In the genomic region with DNA sequence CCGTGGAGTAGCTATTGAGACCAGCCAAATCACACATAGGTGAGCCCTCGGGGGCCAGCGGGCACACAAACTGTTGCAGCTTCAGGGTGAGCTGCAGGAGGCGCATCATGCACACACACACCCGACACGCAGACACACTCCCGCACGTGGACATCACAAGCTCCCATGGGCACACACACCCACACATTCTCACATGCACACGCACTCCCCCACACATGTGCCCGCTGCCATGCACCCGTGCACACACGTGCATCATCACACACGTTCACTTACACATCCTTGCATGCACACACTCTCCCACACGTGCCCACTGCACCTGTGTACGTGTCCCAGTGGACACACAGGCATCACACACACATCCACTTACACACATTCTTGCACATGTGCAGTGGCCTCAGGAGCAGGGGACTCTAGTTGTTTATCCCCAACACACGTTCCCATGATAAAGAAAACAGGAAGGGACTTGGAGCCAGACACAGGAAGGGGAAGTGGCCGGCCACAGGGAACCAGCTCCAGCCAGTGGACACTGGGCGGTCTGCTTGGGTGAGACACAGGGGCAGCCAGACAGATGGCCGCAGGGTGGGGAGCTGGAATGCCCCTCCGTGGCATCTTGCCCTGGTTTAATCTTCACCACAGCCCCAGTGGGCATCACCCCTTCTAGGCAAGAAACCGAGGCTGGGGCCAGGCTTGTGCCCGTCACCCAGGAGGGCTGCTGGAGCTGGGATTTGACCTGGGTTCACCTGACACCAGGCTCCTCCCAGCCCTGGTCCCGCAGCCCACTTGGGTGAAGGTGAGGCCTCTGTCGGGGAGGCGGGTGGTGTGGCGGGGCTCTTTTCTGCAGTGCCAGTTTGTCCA, we compare ENCODE assay signal across 16 cellular contexts. TPM values are rescaled to one million over a fixed set of nuclear protein-coding genes. Genes with fewer than 3 reads are reported as not detected.
DNase-seq lines count a peak whose midpoint lies in the region; ATAC-seq, FAIRE-seq and TF ChIP-seq lines count a peak whose summit lies in the region.
"Had no signal": no experiment of that assay in that cellular context is flagged by ENCODE, and none has a peak within 500 bp of the region (broad histone marks: within the 10 kb centered on the region; RNA-seq: fewer than 3 reads in every experiment).

No MANE protein-coding gene starts in this region.

- no peaks in the 10 kb centered on the region for H3K9me1 ChIP-seq in K562 (ENCODE audit: control insufficient read depth, insufficient read depth, low read length)

- TF ChIP-seq RAD21 in K562 (CRISPR knock-in tag; conservative IDR thresholded peaks at IDR 0.05 in 1 of 2, IDR thresholded peaks at IDR 0.05 in 1 of 2): no peak

- no peaks in the 10 kb centered on the region for H3K79me1 ChIP-seq in H9 (ENCODE audit: insufficient read depth, low read depth, low read length, poor library complexity, severe bottlenecking)

- no peak overlapping the region for H2BK120ac ChIP-seq in H9 (ENCODE audit: low read depth, low read length, poor library complexity, severe bottlenecking)

- peak; percentile 24 for DNase-seq in H9
- no peak for DNase-seq in K562 (ENCODE audit: extremely low read depth in 1 of 4, low spot score in 3 of 4)
- DNase-seq in islet precursor cell: peak; percentile 57
- peak in 5 of 6 donors; percentile 4 to 70 (median 38) for DNase-seq in pancreas
- no peak for DNase-seq in stimulated activated CD4-positive, alpha-beta T cell treated with anti-CD3 and anti-CD28 coated beads, Interleukin-4, amount 100 ng/mL, for 24 hours
- DNase-seq in dedifferentiated amniotic fluid mesenchymal stem cell (ENCODE audit: extremely low spot score): no peak
- DNase-seq: CD4-positive, CD25-positive, alpha-beta regulatory T cell; immature natural killer cell; MM.1S; NCI-H510A; stimulated activated CD4-positive, alpha-beta T cell treated with anti-CD3 and anti-CD28 coated beads, Interleukin-2, amount 100 ng/mL, for 24 hours; stimulated activated naive CD8-positive, alpha-beta T cell treated with anti-CD3 and anti-CD28 coated beads, Interleukin-15, Interleukin-2, amounts not matched to agents 100 U/mL and 50 U/mL, for 24 hours had no signal

- H3K23me2 ChIP-seq in H9 (ENCODE audit: insufficient read length, low read depth, low read length, poor library complexity, severe bottlenecking): peaks cover 4% of the 10 kb centered on the region

- H3K36me3 ChIP-seq in K562 (ENCODE audit: control insufficient read depth, insufficient read depth, low read length) (no peaks in the 10 kb centered on the region), pancreas (no peaks in the 10 kb centered on the region)

- H3K27me3 ChIP-seq in H9 (ENCODE audit: insufficient read depth, low read length) (no peaks in the 10 kb centered on the region), K562 (ENCODE audit: control insufficient read depth in 2 of 2, insufficient read depth in 2 of 2, low read length in 2 of 2) (peaks cover 6 to 71% of the 10 kb centered on the region in 2 experiments; a peak in 4 of 5 replicates), pancreas (no peaks in the 10 kb centered on the region)

- no peak for TF ChIP-seq EP300 in K562 (IDR thresholded peaks at IDR 0.05; ENCODE audit: low read length)

- H2BK15ac ChIP-seq in H9 (ENCODE audit: low read depth, low read length): no peak overlapping the region

- H2BK5ac ChIP-seq in H9 (ENCODE audit: insufficient read length, low read length): no peak overlapping the region

- no peak overlapping the region for H4K91ac ChIP-seq in H9 (ENCODE audit: insufficient read length, low read depth, low read length)

- H3K27ac ChIP-seq in H9 (ENCODE audit: insufficient read length, low read depth, low read length) (no peak overlapping the region), K562 (ENCODE audit: extremely low read depth, low read depth, low read length) (no peak overlapping the region), pancreas (peak overlapping the region in 1 of 4 donors; percentile 33)
- H3K27ac ChIP-seq: HL-60 had no signal

- H3K9me3 ChIP-seq in H9 (ENCODE audit: control insufficient read depth, low read depth, low read length): no peaks in the 10 kb centered on the region
- no peaks in the 10 kb centered on the region for H3K9me3 ChIP-seq in K562 (replicated peaks; ENCODE audit: control insufficient read depth, insufficient read depth, low read depth, low read length)
- H3K9me3 ChIP-seq in pancreas: no peaks in the 10 kb centered on the region

- WGBS in H9 (ENCODE audit: extremely low coverage, insufficient read length, low lambda C conversion rate): no CpG with 5 or more reads among the region's 26 CpGs
- 4% methylated on average over 22 of the region's 26 CpGs for WGBS in K562 (ENCODE audit: insufficient coverage, low coverage, missing lambda C conversion rate)
- WGBS in pancreas, 2 donors: 81 to 85% methylated on average over 26 of the region's 26 CpGs

- H3K79me2 ChIP-seq in H9 (ENCODE audit: insufficient read depth, low read length) (no peaks in the 10 kb centered on the region), K562 (ENCODE audit: control insufficient read depth, insufficient read depth, low read length) (no peaks in the 10 kb centered on the region)

- no peak overlapping the region for H2BK20ac ChIP-seq in H9 (ENCODE audit: low read depth, low read length, poor library complexity, severe bottlenecking)

- in situ Hi-C loops in K562 (cut with MboI): no loop called here

- no peak overlapping the region for H3K56ac ChIP-seq in H9 (ENCODE audit: insufficient read length, low read depth, low read length)

- no peaks in the 10 kb centered on the region for H3K36me3 Mint-ChIP-seq in H9 (ENCODE audit: insufficient read depth in 1 of 3, low read depth in 3 of 3)
- H3K36me3 Mint-ChIP-seq: CD4-positive, CD25-positive, alpha-beta regulatory T cell; immature natural killer cell had no signal

- peaks cover 3% of the 10 kb centered on the region; the same call in 1 of the 2 replicates for H3K27me3 Mint-ChIP-seq in H9 (ENCODE audit: low read depth)

- peak overlapping the region in 1 of 3 experiments; percentile 83; a peak in 2 of 7 replicates for H3K27ac Mint-ChIP-seq in H9
- H3K27ac Mint-ChIP-seq: CD4-positive, CD25-positive, alpha-beta regulatory T cell; immature natural killer cell had no signal

- ATAC-seq in K562 (0 out of 3 replicates have a peak, but pooled peaks have one; percentile 12), pancreas (no peak), HG03139 (IDR thresholded peaks at IDR 0.05; ENCODE audit: unreplicated experiment) (no peak), HG02798 (IDR thresholded peaks at IDR 0.05; ENCODE audit: poor library complexity, unreplicated experiment) (no peak)
- ATAC-seq: stimulated activated naive CD8-positive, alpha-beta T cell treated with anti-CD3 and anti-CD28 coated beads, Interleukin-15, Interleukin-2, amounts not matched to agents 100 U/mL and 50 U/mL, for 24 hours had no signal

- BruUV-seq in K562 (replicated peaks; lab: Mats Ljungman, UMichigan): no TSS peak

- no peak overlapping the region for H3K4me2 ChIP-seq in H9 (ENCODE audit: insufficient read depth, insufficient read length, low read length)
- H3K4me2 ChIP-seq in K562 (ENCODE audit: insufficient read depth, low read length): no peak overlapping the region

- H4K20me1 ChIP-seq in H9 (ENCODE audit: control insufficient read depth, insufficient read depth, insufficient read length) (no peaks in the 10 kb centered on the region), K562 (replicated peaks; ENCODE audit: control insufficient read depth, insufficient read depth, low read length) (no peaks in the 10 kb centered on the region; the same call in 1 of the 2 replicates)

- H3K4ac ChIP-seq in H9 (ENCODE audit: low read depth, low read length): no peak overlapping the region

- intact Hi-C loops in K562 (cut with micrococcal nuclease): no loop called here
- intact Hi-C loops in pancreas (cut with DNase I): loop anchor here in 1 of 3 donors (5.0 kb wide), 1 partner anchor 149 kb away; no protein-coding TSS in a partner anchor

- H2AFZ ChIP-seq in H9 (ENCODE audit: low read length) (no peak overlapping the region), K562 (ENCODE audit: low read depth, low read length) (no peak overlapping the region)

- no peaks in the 10 kb centered on the region; a peak in 2 of 5 replicates for H3K9me3 Mint-ChIP-seq in H9
- H3K9me3 Mint-ChIP-seq: central memory CD8-positive, alpha-beta T cell; immature natural killer cell had no signal

- H3K4me1 ChIP-seq in H9 (ENCODE audit: insufficient read depth, low read length) (no peaks in the 10 kb centered on the region), K562 (replicated peaks in 1 of 2; ENCODE audit: control insufficient read depth in 2 of 2, insufficient read depth in 2 of 2, low read length in 2 of 2) (peaks cover 0 to 33% of the 10 kb centered on the region in 2 experiments; a peak in 2 of 5 replicates), pancreas (peaks cover 0 to 14% (median 0%) of the 10 kb centered on the region in 3 donors)

- H3K4me3 Mint-ChIP-seq in H9: no peak overlapping the region
- H3K4me3 Mint-ChIP-seq: CD4-positive, CD25-positive, alpha-beta regulatory T cell; central memory CD8-positive, alpha-beta T cell; immature natural killer cell had no signal

- H3T11ph ChIP-seq in H9 (ENCODE audit: low read length): no peak overlapping the region

- POLR2A ChIA-PET in K562 (lab: Yijun Ruan, JAX): interaction anchor here (0.6 kb wide), 1 partner anchor 67 kb away, joined by 3 read pairs; no protein-coding TSS in a partner anchor

- no peak for FAIRE-seq in K562 (lab: Jason Lieb, UNC)
- no peak for FAIRE-seq in pancreas (lab: Jason Lieb, UNC)

- H3K4me1 Mint-ChIP-seq in H9: peaks cover 4 to 20% of the 10 kb centered on the region in 2 experiments; a peak in 3 of 4 replicates
- H3K4me1 Mint-ChIP-seq: central memory CD8-positive, alpha-beta T cell; immature natural killer cell had no signal

- H3K23ac ChIP-seq in H9 (ENCODE audit: insufficient read length, low read depth, low read length): no peak overlapping the region

- TF ChIP-seq CTCF in H9 (conservative IDR thresholded peaks at IDR 0.05): no peak
- no peak for TF ChIP-seq CTCF in K562 (IDR thresholded peaks at IDR 0.05 in 2 of 3, conservative IDR thresholded peaks at IDR 0.05 in 1 of 3; ENCODE audit: insufficient read depth in 2 of 3, low read depth in 1 of 3, low read length in 3 of 3)
- TF ChIP-seq CTCF in pancreas (IDR thresholded peaks at IDR 0.05): no peak

- no peak overlapping the region for H4K8ac ChIP-seq in H9 (replicated peaks; ENCODE audit: insufficient read length, low read depth, low read length)

- no peak overlapping the region; the same call in 1 of the 2 replicates for H3K14ac ChIP-seq in H9 (ENCODE audit: insufficient read depth, low read length)

- no peak overlapping the region for H2AK5ac ChIP-seq in H9 (ENCODE audit: insufficient read length, low read length)

- H3K18ac ChIP-seq in H9 (ENCODE audit: insufficient read length, low read depth, low read length): no peak overlapping the region

- no peak overlapping the region for H3K4me3 ChIP-seq in K562
- H3K4me3 ChIP-seq in pancreas: no peak overlapping the region

- no peak overlapping the region for H4K5ac ChIP-seq in H9 (ENCODE audit: insufficient read length, low read depth, low read length)

- H3K9ac ChIP-seq in H9 (ENCODE audit: extremely low read depth, insufficient read length, low read length) (no peak overlapping the region), K562 (ENCODE audit: insufficient read depth in 1 of 2, low read depth in 2 of 2, low read length in 2 of 2) (no peak overlapping the region)

- CTCF ChIA-PET in K562 (lab: Yijun Ruan, JAX; ENCODE audit: low intra/inter-chr PET ratio): no interaction called here

- TF ChIP-seq POLR2A in K562 (conservative IDR thresholded peaks at IDR 0.05): no peak

- no peak overlapping the region for H2BK12ac ChIP-seq in H9 (ENCODE audit: insufficient read length, low read depth, low read length)

RNA-seq across cellular contexts. Expression of a gene that starts 49.7 kb away (rescaled TPM):
- total RNA-seq in H9 (2021) (0.59 and 0.75 TPM in 2 replicates), K562 (2014; rRNA removed) (not detected in 2 replicates), K562 (2014; rRNA removed; fragmentation: Illumina TruSeq; extraction: Trizol) (not detected in 2 replicates), K562 (2015; rRNA removed; fragmentation: Illumina TruSeq; extraction: Trizol) (not detected in 2 replicates), K562 (2021) (not detected in 2 replicates), pancreas (1 to 10 TPM; 1.0 to 2.1 (median 1.7) TPM)
- not detected in 2 replicates for total RNA-seq in K562 (2011; cell fraction: chromatin; rRNA removed; ENCODE audit: low replicate concordance)
- not detected in 2 replicates for total RNA-seq in K562 (2011; cell fraction: nucleolus; rRNA removed)
- total RNA-seq in K562 (2011; cell fraction: nucleoplasm; rRNA removed): not detected in 2 replicates
- polyA plus RNA-seq in K562 (2011; rRNA removed) (not detected in 2 replicates), K562 (2014; fragmentation: Illumina TruSeq; extraction: Trizol) (not detected in 2 replicates), K562 (2014; fragmentation: Nextera tagmentation; extraction: Ambion mirVana) (not detected), K562 (2014; rRNA removed) (0.05 TPM in 1 of 2 replicates, not detected in the other), pancreas (1 to 10 TPM; 3.5 to 5.2 TPM)
- not detected in 2 replicates for polyA plus RNA-seq in K562 (2011; cell fraction: cytosol; rRNA removed)
- polyA plus RNA-seq in K562 (2011; cell fraction: nucleus; rRNA removed): 0.04 and 0.06 TPM in 2 replicates
- polyA plus RNA-seq in K562 (2012): not detected in 2 replicates
- not detected in 2 replicates for polyA minus RNA-seq in K562 (2011; rRNA and poly(A)+ RNA removed)
- not detected in 2 replicates for polyA minus RNA-seq in K562 (2011; cell fraction: cytosol; rRNA and poly(A)+ RNA removed)
- polyA minus RNA-seq in K562 (2011; cell fraction: nucleus; rRNA and poly(A)+ RNA removed): not detected in 2 replicates
- total RNA-seq: CD4-positive, CD25-positive, alpha-beta regulatory T cell had no signal
- polyA plus RNA-seq: CD4-positive, CD25-positive, alpha-beta regulatory T cell; immature natural killer cell had no signal

RNA-seq across cellular contexts. Expression of a gene that starts 59.4 kb away (rescaled TPM):
- total RNA-seq in H9 (2021) (16.7 and 19.0 TPM in 2 replicates), K562 (2014; rRNA removed) (0.12 TPM in 1 of 2 replicates, not detected in the other), K562 (2014; rRNA removed; fragmentation: Illumina TruSeq; extraction: Trizol) (0.13 and 0.29 TPM in 2 replicates), K562 (2015; rRNA removed; fragmentation: Illumina TruSeq; extraction: Trizol) (0.11 and 0.14 TPM in 2 replicates), K562 (2021) (0.25 and 0.35 TPM in 2 replicates), pancreas (10 to 100 TPM in 4 of 6 donors, 1 to 10 TPM in 2; 7.0 to 13.4 (median 11.6) TPM)
- total RNA-seq in K562 (2011; cell fraction: chromatin; rRNA removed; ENCODE audit: low replicate concordance): 0.35 and 0.67 TPM in 2 replicates
- 0.66 TPM in 1 of 2 replicates, not detected in the other for total RNA-seq in K562 (2011; cell fraction: nucleolus; rRNA removed)
- 0.31 and 0.73 TPM in 2 replicates for total RNA-seq in K562 (2011; cell fraction: nucleoplasm; rRNA removed)
- polyA plus RNA-seq in K562 (2011; rRNA removed) (0.07 and 0.16 TPM in 2 replicates), K562 (2014; fragmentation: Illumina TruSeq; extraction: Trizol) (0.06 and 0.07 TPM in 2 replicates), K562 (2014; fragmentation: Nextera tagmentation; extraction: Ambion mirVana) (under 1 TPM in 1 of 2 experiments, not detected in 1; 0.01 TPM), K562 (2014; rRNA removed) (0.03 and 0.77 TPM in 2 replicates), pancreas (1 to 10 TPM; 3.8 to 5.2 TPM)
- 0.01 and 0.38 TPM in 2 replicates for polyA plus RNA-seq in K562 (2011; cell fraction: cytosol; rRNA removed)
- polyA plus RNA-seq in K562 (2011; cell fraction: nucleus; rRNA removed): 0.34 TPM in 2 replicates
- 0.05 and 0.39 TPM in 2 replicates for polyA plus RNA-seq in K562 (2012)
- 1.0 TPM in 1 of 2 replicates, not detected in the other for polyA minus RNA-seq in K562 (2011; rRNA and poly(A)+ RNA removed)
- polyA minus RNA-seq in K562 (2011; cell fraction: cytosol; rRNA and poly(A)+ RNA removed): 1.8 TPM in 1 of 2 replicates, not detected in the other
- polyA minus RNA-seq in K562 (2011; cell fraction: nucleus; rRNA and poly(A)+ RNA removed): 0.56 and 0.94 TPM in 2 replicates
- total RNA-seq: CD4-positive, CD25-positive, alpha-beta regulatory T cell had no signal
- polyA plus RNA-seq: CD4-positive, CD25-positive, alpha-beta regulatory T cell; immature natural killer cell had no signal

Comparison
In these comparisons a context has a peak if more than half of its experiments do, and no peak if none do; other contexts are left out.
1. DNase-seq: peak in H9 (single experiment), islet precursor cell (single experiment) and pancreas (5 of 6); none in K562 (0 of 4), stimulated activated CD4-positive, alpha-beta T cell treated with anti-CD3 and anti-CD28 coated beads, Interleukin-4, amount 100 ng/mL, for 24 hours (single experiment) and dedifferentiated amniotic fluid mesenchymal stem cell (single experiment).
2. RNA of a gene that starts 59.4 kb away (total RNA-seq): 16.7 to 19.0 TPM in H9 and 7.0 to 13.4 TPM in pancreas; 0.11 to 0.73 TPM in K562; every median in the first group is over 4 times any median in the second.